In genomic region chr3:98592345-98592935, GRCh38 we compare ENCODE assay signal across 8 cellular contexts. TPM values are rescaled to one million over a fixed set of nuclear protein-coding genes. Genes with fewer than 3 reads are reported as not detected.
DNase-seq lines count a peak whose midpoint lies in the region; ATAC-seq and TF ChIP-seq lines count a peak whose summit lies in the region.

No MANE protein-coding gene starts in this region.

- H3K27me3 ChIP-seq in BE2C (no peaks in the 10 kb centered on the region), Karpas-422 (ENCODE audit: low read length) (no peaks in the 10 kb centered on the region), colonic mucosa (no peaks in the 10 kb centered on the region)

- H2AFZ ChIP-seq in Karpas-422 (ENCODE audit: low read length): peak overlapping the region; percentile 73; the same call in 1 of the 2 replicates

- H3K9me3 Mint-ChIP-seq in naive thymus-derived CD8-positive, alpha-beta T cell: no peaks in the 10 kb centered on the region

- no peaks in the 10 kb centered on the region for H3K27me3 Mint-ChIP-seq in naive thymus-derived CD8-positive, alpha-beta T cell

- no peak for ATAC-seq in naive thymus-derived CD8-positive, alpha-beta T cell
- ATAC-seq in GM18867 (IDR thresholded peaks at IDR 0.05; ENCODE audit: unreplicated experiment) (no peak), left colon (no peak), GM18511 (IDR thresholded peaks at IDR 0.05; ENCODE audit: unreplicated experiment) (no peak)

- peak overlapping the region; percentile 65 for H3K4me2 ChIP-seq in Karpas-422 (ENCODE audit: low read depth, low read length, poor library complexity, severe bottlenecking)

- H3K27ac ChIP-seq in Karpas-422 (ENCODE audit: low read length) (no peak overlapping the region), colonic mucosa (no peak overlapping the region)

- peak overlapping the region; percentile 75 for H3K4me3 ChIP-seq in BE2C (ENCODE audit: low read depth, low read length)
- H3K4me3 ChIP-seq in Karpas-422 (ENCODE audit: low read length): peak overlapping the region; percentile 75
- H3K4me3 ChIP-seq in colonic mucosa: peak overlapping the region; percentile 73

- no peaks in the 10 kb centered on the region for H3K9me2 ChIP-seq in Karpas-422 (replicated peaks; ENCODE audit: insufficient read depth, low read length)

- peak overlapping the region; percentile 85 to 95 (median 90) for H3K4me3 Mint-ChIP-seq in naive thymus-derived CD8-positive, alpha-beta T cell

- H3K27ac Mint-ChIP-seq in naive thymus-derived CD8-positive, alpha-beta T cell: peak overlapping the region; percentile 20 to 94 (median 76)

- H3K4me1 Mint-ChIP-seq in naive thymus-derived CD8-positive, alpha-beta T cell: peaks cover 16 to 47% (median 41%) of the 10 kb centered on the region in 4 donors

- H3K9me3 ChIP-seq in BE2C (no peaks in the 10 kb centered on the region), Karpas-422 (ENCODE audit: low read length) (no peaks in the 10 kb centered on the region), colonic mucosa (no peaks in the 10 kb centered on the region)

- DNase-seq in BE2C (no peak), Karpas-422 (no peak), colonic mucosa (no peak), left colon (no peak), AG20443 (ENCODE audit: low spot score) (no peak)
- no peak for DNase-seq in naive thymus-derived CD8-positive, alpha-beta T cell

- no peaks in the 10 kb centered on the region for H4K20me1 ChIP-seq in Karpas-422 (ENCODE audit: insufficient read depth, low read depth, low read length)

- H3K9ac ChIP-seq in Karpas-422 (ENCODE audit: low read length) (peak overlapping the region; percentile 76), colonic mucosa (ENCODE audit: low read depth in 2 of 2, low read length in 2 of 2) (peak overlapping the region; percentile 64 to 88)

- TF ChIP-seq CTCF in BE2C (IDR thresholded peaks at IDR 0.05; ENCODE audit: low read depth, low read length) (no peak), colonic mucosa (IDR thresholded peaks at IDR 0.05) (no peak)

- intact Hi-C loops in colonic mucosa (cut with DNase I): loop anchor here (10.0 kb wide), 2 partner anchors 312 to 558 kb away; partner anchors contain the start of genes DCBLD2 and GABRR3
- intact Hi-C loops in left colon (cut with DNase I, micrococcal nuclease): loop anchor here in 1 of 2 donors (10.0 kb wide), 1 partner anchor 68 kb away; the partner anchor contains the start of gene CLDND1

- peaks cover 11% of the 10 kb centered on the region for H3K79me2 ChIP-seq in Karpas-422 (ENCODE audit: low read length)

- H3K4me1 ChIP-seq in BE2C (peaks cover 3% of the 10 kb centered on the region; the same call in 1 of the 2 replicates), Karpas-422 (ENCODE audit: low read length) (peaks cover 16% of the 10 kb centered on the region), colonic mucosa (no peaks in the 10 kb centered on the region)

- POLR2A ChIA-PET in naive thymus-derived CD8-positive, alpha-beta T cell (lab: Charles Lee): interaction anchor here (0.6 to 1.8 kb wide), 3 partner anchors 27 to 69 kb away, joined by 4 to 17 read pairs (median 5); partner anchors contain the start of gene CLDND1

- peaks cover 0 to 33% (median 0%) of the 10 kb centered on the region in 3 donors for H3K36me3 Mint-ChIP-seq in naive thymus-derived CD8-positive, alpha-beta T cell

- H3K36me3 ChIP-seq in BE2C: peaks cover 6% of the 10 kb centered on the region
- H3K36me3 ChIP-seq in Karpas-422 (ENCODE audit: insufficient read depth, low read length): no peaks in the 10 kb centered on the region
- H3K36me3 ChIP-seq in colonic mucosa: no peaks in the 10 kb centered on the region

RNA-seq across cellular contexts. Expression of gene CPOX, which starts 1.0 kb away (rescaled TPM):
- polyA plus RNA-seq in BE2C (2012; ENCODE audit: insufficient read depth, insufficient read length, low read depth): 14.2 TPM
- total RNA-seq in Karpas-422 (2014; rRNA removed; shearing (Covaris generic); ENCODE audit: low replicate concordance): 7.8 and 11.6 TPM in 2 replicates
- 10 to 100 TPM; 23.3 to 31.7 TPM for total RNA-seq in colonic mucosa
- 10 to 100 TPM; 24.5 to 27.1 TPM for total RNA-seq in naive thymus-derived CD8-positive, alpha-beta T cell
- polyA plus RNA-seq in naive thymus-derived CD8-positive, alpha-beta T cell: 1 to 10 TPM; 2.4 to 3.4 (median 2.6) TPM
- 10 to 100 TPM; 15.6 to 16.3 TPM for total RNA-seq in left colon
